Comparison of ENCODE assay signal across 12 cellular contexts in genomic region chr11:40241524-40242037, GRCh38.
DNase-seq lines count a peak whose midpoint lies in the region; ATAC-seq and TF ChIP-seq lines count a peak whose summit lies in the region.
"Had no signal": no experiment of that assay in that cellular context is flagged by ENCODE, and none has a peak within 500 bp of the region (broad histone marks: within the 10 kb centered on the region; RNA-seq: fewer than 3 reads in every experiment).

No MANE protein-coding gene starts in this region.

- no peaks in the 10 kb centered on the region for H3K27me3 Mint-ChIP-seq in mesothelial cell of epicardium (ENCODE audit: low read depth)

- TF ChIP-seq CTCF in mesothelial cell of epicardium (IDR thresholded peaks at IDR 0.05; ENCODE audit: unreplicated experiment): no peak
- no peak for TF ChIP-seq CTCF in esophagus muscularis mucosa (IDR thresholded peaks at IDR 0.05)
- TF ChIP-seq CTCF in suprapubic skin (IDR thresholded peaks at IDR 0.05): no peak

- TF ChIP-seq POLR2A in esophagus muscularis mucosa (IDR thresholded peaks at IDR 0.05; ENCODE audit: low read depth): no peak
- no peak for TF ChIP-seq POLR2A in suprapubic skin (IDR thresholded peaks at IDR 0.05)

- H3K4me3 ChIP-seq in esophagus muscularis mucosa (no peak overlapping the region), suprapubic skin (no peak overlapping the region)
- H3K4me3 ChIP-seq: K562, SK-N-MC had no signal

- H3K4me3 Mint-ChIP-seq in mesothelial cell of epicardium: no peak overlapping the region

- intact Hi-C loops in esophagus muscularis mucosa (cut with DNase I): no loop called here

- TF ChIP-seq EP300 in esophagus muscularis mucosa (IDR thresholded peaks at IDR 0.05) (no peak), suprapubic skin (IDR thresholded peaks at IDR 0.05) (no peak)

- no peaks in the 10 kb centered on the region for H3K36me3 ChIP-seq in esophagus muscularis mucosa
- H3K36me3 ChIP-seq in suprapubic skin: no peaks in the 10 kb centered on the region

- H3K27ac Mint-ChIP-seq in mesothelial cell of epicardium: peak overlapping the region; percentile 85

- peaks cover 1% of the 10 kb centered on the region for H3K36me3 Mint-ChIP-seq in mesothelial cell of epicardium

- DNase-seq in mesothelial cell of epicardium (ENCODE audit: low spot score in 2 of 2, unreplicated experiment in 2 of 2) (peak in 1 of 2 experiments; percentile 38), esophagus muscularis mucosa (ENCODE audit: extremely low spot score) (no peak), DMS79 treated with DMSO at 0.1 percent for 48 hours (lab: John Stamatoyannopoulos, UW) (no peak), suprapubic skin (ENCODE audit: low spot score in 2 of 2) (no peak)
- no peak for DNase-seq in activated CD8-positive, alpha-beta memory T cell treated with anti-CD3 and anti-CD28 coated beads, Interleukin-2, amount 50 U/mL, for 48 hours
- DNase-seq: DMS53 had no signal

- peaks cover 37% of the 10 kb centered on the region for H3K4me1 Mint-ChIP-seq in mesothelial cell of epicardium

- ATAC-seq in GM18867 (IDR thresholded peaks at IDR 0.05; ENCODE audit: unreplicated experiment): peak; percentile 99
- ATAC-seq in GM21786 (IDR thresholded peaks at IDR 0.05; ENCODE audit: unreplicated experiment): peak; percentile 98
- ATAC-seq in HG03469 (IDR thresholded peaks at IDR 0.05; ENCODE audit: unreplicated experiment): peak; percentile 89
- ATAC-seq: K562 had no signal

- H3K9me3 Mint-ChIP-seq in mesothelial cell of epicardium: no peaks in the 10 kb centered on the region

- no peaks in the 10 kb centered on the region for H3K9me3 ChIP-seq in esophagus muscularis mucosa
- H3K9me3 ChIP-seq in suprapubic skin: no peaks in the 10 kb centered on the region

- H3K27me3 ChIP-seq in esophagus muscularis mucosa (no peaks in the 10 kb centered on the region), suprapubic skin (no peaks in the 10 kb centered on the region)

- H3K27ac ChIP-seq in esophagus muscularis mucosa (replicated peaks in 1 of 4) (no peak overlapping the region), suprapubic skin (no peak overlapping the region)
- H3K27ac ChIP-seq: epithelial cell of prostate, SK-N-MC had no signal

- H3K4me1 ChIP-seq in esophagus muscularis mucosa (no peaks in the 10 kb centered on the region), suprapubic skin (no peaks in the 10 kb centered on the region)
